Comparison of ENCODE assay signal across 22 cellular contexts in the genomic region with DNA sequence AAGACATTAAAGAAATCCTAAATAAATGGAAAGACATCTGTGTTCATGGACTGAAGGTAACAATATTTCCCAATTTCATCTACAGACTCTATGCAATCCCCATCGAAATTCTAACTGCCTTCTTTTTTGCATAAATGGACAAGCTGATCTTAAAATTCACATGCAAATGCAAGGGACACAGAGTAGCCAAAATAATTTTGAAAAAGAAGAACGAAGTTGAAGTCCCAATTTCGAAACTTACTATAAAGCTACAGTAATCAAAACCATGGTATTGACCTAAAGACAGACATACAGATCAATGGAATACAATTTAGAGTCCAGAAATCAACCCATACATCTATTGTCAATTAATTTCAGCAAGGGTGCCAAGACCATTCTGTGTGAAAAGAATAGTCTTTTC. TPM values are rescaled to one million over a fixed set of nuclear protein-coding genes. Genes with fewer than 3 reads are reported as not detected.
DNase-seq lines count a peak whose midpoint lies in the region; ATAC-seq and TF ChIP-seq lines count a peak whose summit lies in the region.
"Had no signal": no experiment of that assay in that cellular context is flagged by ENCODE, and none has a peak within 500 bp of the region (broad histone marks: within the 10 kb centered on the region; RNA-seq: fewer than 3 reads in every experiment).

No MANE protein-coding gene starts in this region.

- CTCF ChIA-PET in OCI-LY7 (lab: Charles Lee; ENCODE audit: unreplicated experiment) = interaction anchor here (0.6 to 1.0 kb wide), 2 partner anchors 15 to 32 kb away, joined by 3 to 4 read pairs; no protein-coding TSS in a partner anchor
- CTCF ChIA-PET in GM10248 (lab: Yijun Ruan, JAX) = interaction anchor here (0.9 to 7.4 kb wide), 5 partner anchors 13 to 125 kb away, joined by 3 to 89 read pairs (median 4); partner anchors contain the start of gene TAPBPL

- no peak for ATAC-seq in stimulated activated naive CD8-positive, alpha-beta T cell treated with anti-CD3 and anti-CD28 coated beads, Interleukin-15, Interleukin-2, amounts not matched to agents 100 U/mL and 50 U/mL, for 24 hours
- ATAC-seq in activated naive CD8-positive, alpha-beta T cell treated with anti-CD3 and anti-CD28 coated beads, Interleukin-2, amount 10 ng/mL, durations not matched to agents 7 days and 5 days (ENCODE audit: low read depth) = no peak
- ATAC-seq: gastroesophageal sphincter had no signal

- no peak for DNase-seq in stimulated activated naive CD8-positive, alpha-beta T cell treated with anti-CD3 and anti-CD28 coated beads, Interleukin-15, Interleukin-2, amounts not matched to agents 100 U/mL and 50 U/mL, for 24 hours
- DNase-seq in OCI-LY7 (ENCODE audit: low spot score) (no peak), vagina (ENCODE audit: extremely low spot score in 2 of 2) (no peak), GM10248 (ENCODE audit: extremely low spot score) (no peak), adrenal gland (no peak)
- no peak for DNase-seq in activated naive CD8-positive, alpha-beta T cell treated with anti-CD3 and anti-CD28 coated beads, Interleukin-2, amount 10 ng/mL, durations not matched to agents 7 days and 5 days
- DNase-seq: activated CD4-positive, alpha-beta T cell treated with anti-CD3 and anti-CD28 coated beads for 48 hours; cerebellar nuclear complex; GOT3; mesendoderm; NCI-H2029; NCI-H345; stimulated activated CD4-positive, alpha-beta T cell treated with anti-CD3 and anti-CD28 coated beads, Interleukin-2, amount 100 ng/mL, for 48 hours had no signal

- H2AFZ ChIP-seq in OCI-LY7 (ENCODE audit: low read length) = peak overlapping the region; percentile 78

- intact Hi-C loops in OCI-LY7 (cut with micrococcal nuclease; ENCODE audit: unreplicated experiment) = loop anchor here (10.0 kb wide), 1 partner anchor 266 kb away; no protein-coding TSS in a partner anchor
- intact Hi-C loops in vagina (cut with DNase I) = loop anchor here (5.0 kb wide), 1 partner anchor 34 kb away; no protein-coding TSS in a partner anchor
- intact Hi-C loops in adrenal gland (cut with DNase I) = loop anchor here in 1 of 2 donors (5.0 to 10.0 kb wide), 2 partner anchors 34 to 106 kb away; partner anchors contain the start of gene GAPDH

- H3K27me3 ChIP-seq in vagina = no peaks in the 10 kb centered on the region
- H3K27me3 ChIP-seq in adrenal gland = no peaks in the 10 kb centered on the region
- H3K27me3 ChIP-seq: gastroesophageal sphincter, Peyer's patch, suprapubic skin had no signal

- H3K27ac Mint-ChIP-seq in stimulated activated naive CD8-positive, alpha-beta T cell treated with anti-CD3 and anti-CD28 coated beads, Interleukin-15, Interleukin-2, amounts not matched to agents 100 ng/mL and 50 ng/mL, for 24 hours = peak overlapping the region; percentile 98
- peak overlapping the region; percentile 56 for H3K27ac Mint-ChIP-seq in activated naive CD8-positive, alpha-beta T cell treated with anti-CD3 and anti-CD28 coated beads, Interleukin-2, amount 10 ng/mL, durations not matched to agents 7 days and 5 days
- H3K27ac Mint-ChIP-seq: progenitor cell of endocrine pancreas had no signal

- no peaks in the 10 kb centered on the region for H3K79me2 ChIP-seq in OCI-LY7 (ENCODE audit: insufficient read depth, low read depth, low read length)

- H3K4me2 ChIP-seq in OCI-LY7 (ENCODE audit: low read length) = peak overlapping the region; percentile 71

- TF ChIP-seq CTCF in OCI-LY7 (conservative IDR thresholded peaks at IDR 0.05; ENCODE audit: low read length) (no peak), vagina (IDR thresholded peaks at IDR 0.05) (no peak), GM10248 (IDR thresholded peaks at IDR 0.05; ENCODE audit: control extremely low read depth, extremely low read depth, low read depth, missing control alignments) (no peak), adrenal gland (IDR thresholded peaks at IDR 0.05) (no peak)

- H3K27ac ChIP-seq in OCI-LY7 (ENCODE audit: low read depth, low read length, poor library complexity, severe bottlenecking) = peak overlapping the region; percentile 88
- no peak overlapping the region for H3K27ac ChIP-seq in vagina
- no peak overlapping the region for H3K27ac ChIP-seq in adrenal gland
- H3K27ac ChIP-seq: gastroesophageal sphincter, suprapubic skin had no signal

- TF ChIP-seq POLR2A in vagina (IDR thresholded peaks at IDR 0.05) = no peak
- TF ChIP-seq POLR2A in adrenal gland (IDR thresholded peaks at IDR 0.05) = no peak

- no peaks in the 10 kb centered on the region for H3K36me3 ChIP-seq in OCI-LY7 (ENCODE audit: insufficient read depth, low read length)
- H3K36me3 ChIP-seq in vagina = no peaks in the 10 kb centered on the region
- no peaks in the 10 kb centered on the region for H3K36me3 ChIP-seq in adrenal gland (replicated peaks in 1 of 2)
- H3K36me3 ChIP-seq: gastroesophageal sphincter, Peyer's patch, suprapubic skin had no signal

- no peaks in the 10 kb centered on the region for H3K9me2 ChIP-seq in OCI-LY7 (ENCODE audit: insufficient read depth, low read length)

- peaks cover 94% of the 10 kb centered on the region for H3K4me1 ChIP-seq in OCI-LY7 (ENCODE audit: insufficient read depth, low read length, poor library complexity, severe bottlenecking)
- H3K4me1 ChIP-seq in vagina = peaks cover 20% of the 10 kb centered on the region
- H3K4me1 ChIP-seq in adrenal gland (replicated peaks in 1 of 2) = peaks cover 9 to 26% of the 10 kb centered on the region in 2 donors

- H4K20me1 ChIP-seq in OCI-LY7 (ENCODE audit: insufficient read depth, low read length) = no peaks in the 10 kb centered on the region

- no peaks in the 10 kb centered on the region for H3K36me3 Mint-ChIP-seq in stimulated activated naive CD8-positive, alpha-beta T cell treated with anti-CD3 and anti-CD28 coated beads, Interleukin-15, Interleukin-2, amounts not matched to agents 100 ng/mL and 50 ng/mL, for 24 hours (ENCODE audit: low read depth)
- H3K36me3 Mint-ChIP-seq in activated naive CD8-positive, alpha-beta T cell treated with anti-CD3 and anti-CD28 coated beads, Interleukin-2, amount 10 ng/mL, durations not matched to agents 7 days and 5 days = no peaks in the 10 kb centered on the region

- no peaks in the 10 kb centered on the region for H3K9me3 Mint-ChIP-seq in stimulated activated naive CD8-positive, alpha-beta T cell treated with anti-CD3 and anti-CD28 coated beads, Interleukin-15, Interleukin-2, amounts not matched to agents 100 ng/mL and 50 ng/mL, for 24 hours
- H3K9me3 Mint-ChIP-seq in activated naive CD8-positive, alpha-beta T cell treated with anti-CD3 and anti-CD28 coated beads, Interleukin-2, amount 10 ng/mL, durations not matched to agents 7 days and 5 days = no peaks in the 10 kb centered on the region

- WGBS in adrenal gland, 4 donors = 75 to 88% (median 77%) methylated on average over 3 of the region's 3 CpGs

- H3K9me3 ChIP-seq in OCI-LY7 (ENCODE audit: low read length) (no peaks in the 10 kb centered on the region), vagina (no peaks in the 10 kb centered on the region), adrenal gland (replicated peaks in 1 of 3) (no peaks in the 10 kb centered on the region)
- H3K9me3 ChIP-seq: Caco-2, gastroesophageal sphincter, Peyer's patch, suprapubic skin had no signal

- no peaks in the 10 kb centered on the region for H3K27me3 Mint-ChIP-seq in stimulated activated naive CD8-positive, alpha-beta T cell treated with anti-CD3 and anti-CD28 coated beads, Interleukin-15, Interleukin-2, amounts not matched to agents 100 ng/mL and 50 ng/mL, for 24 hours
- no peaks in the 10 kb centered on the region for H3K27me3 Mint-ChIP-seq in activated naive CD8-positive, alpha-beta T cell treated with anti-CD3 and anti-CD28 coated beads, Interleukin-2, amount 10 ng/mL, durations not matched to agents 7 days and 5 days

- H3K4me3 ChIP-seq in OCI-LY7 (ENCODE audit: low read depth, low read length, poor library complexity, severe bottlenecking) = peak overlapping the region; percentile 48
- H3K4me3 ChIP-seq in vagina = no peak overlapping the region
- H3K4me3 ChIP-seq in adrenal gland = no peak overlapping the region
- H3K4me3 ChIP-seq: gastroesophageal sphincter, Peyer's patch, suprapubic skin had no signal

- peaks cover 89% of the 10 kb centered on the region for H3K4me1 Mint-ChIP-seq in stimulated activated naive CD8-positive, alpha-beta T cell treated with anti-CD3 and anti-CD28 coated beads, Interleukin-15, Interleukin-2, amounts not matched to agents 100 ng/mL and 50 ng/mL, for 24 hours (ENCODE audit: low read depth)
- peaks cover 59% of the 10 kb centered on the region for H3K4me1 Mint-ChIP-seq in activated naive CD8-positive, alpha-beta T cell treated with anti-CD3 and anti-CD28 coated beads, Interleukin-2, amount 10 ng/mL, durations not matched to agents 7 days and 5 days

- H3K4me3 Mint-ChIP-seq in stimulated activated naive CD8-positive, alpha-beta T cell treated with anti-CD3 and anti-CD28 coated beads, Interleukin-15, Interleukin-2, amounts not matched to agents 100 ng/mL and 50 ng/mL, for 24 hours = peak overlapping the region; percentile 39
- peak overlapping the region; percentile 76 for H3K4me3 Mint-ChIP-seq in activated naive CD8-positive, alpha-beta T cell treated with anti-CD3 and anti-CD28 coated beads, Interleukin-2, amount 10 ng/mL, durations not matched to agents 7 days and 5 days

- POLR2A ChIA-PET in OCI-LY7 (lab: Charles Lee) = interaction anchor here (0.7 to 7.4 kb wide), 9 partner anchors 16 to 104 kb away, joined by 3 to 74 read pairs (median 5); partner anchors contain the start of genes CD27, MRPL51 and VAMP1
- POLR2A ChIA-PET in activated naive CD8-positive, alpha-beta T cell treated with anti-CD3 and anti-CD28 coated beads, Interleukin-2, amount 10 ng/mL, durations not matched to agents 7 days and 5 days (lab: Charles Lee) = interaction anchor here (0.8 to 6.5 kb wide), 6 partner anchors 11 to 107 kb away, joined by 3 to 78 read pairs (median 30); partner anchors contain the start of genes CD27, TAPBPL and VAMP1
- POLR2A ChIA-PET in GM10248 (lab: Yijun Ruan, JAX) = interaction anchor here (1.4 kb wide), 1 partner anchor 18 kb away, joined by 12 read pairs; no protein-coding TSS in a partner anchor

- TSS peak; percentile 67 for BruUV-seq in OCI-LY7 (replicated peaks; lab: Mats Ljungman, UMichigan)

RNA-seq across cellular contexts. Expression of gene CD27, which starts 16.4 kb away (rescaled TPM):
- total RNA-seq in OCI-LY7 (2014; rRNA removed; shearing (Covaris generic)) = 18.0 and 19.8 TPM in 2 replicates
- total RNA-seq in OCI-LY7 (2022) = 39.9 and 48.3 TPM in 2 replicates
- 100 to 1,000 TPM; 152 to 158 TPM for total RNA-seq in activated naive CD8-positive, alpha-beta T cell treated with anti-CD3 and anti-CD28 coated beads, Interleukin-2, amount 10 ng/mL, durations not matched to agents 7 days and 5 days
- total RNA-seq in vagina = 1.2 TPM
- total RNA-seq in adrenal gland = 1 to 10 TPM in 2 of 8 donors, under 1 TPM in 5, not detected in 1; 0.18 to 8.9 (median 0.55) TPM
- 1 to 10 TPM in 2 of 3 donors, under 1 TPM in 1; 0.77 to 2.1 (median 1.1) TPM for polyA plus RNA-seq in adrenal gland
- total RNA-seq: Caco-2, progenitor cell of endocrine pancreas, SK-MEL-5, skeletal muscle tissue had no signal
- polyA plus RNA-seq: neural cell had no signal

RNA-seq across cellular contexts. Expression of gene TAPBPL, which starts 23.5 kb away (rescaled TPM):
- total RNA-seq in OCI-LY7 (2014; rRNA removed; shearing (Covaris generic)) = 18.4 and 23.7 TPM in 2 replicates
- total RNA-seq in OCI-LY7 (2022) = 22.2 and 25.5 TPM in 2 replicates
- 10 to 100 TPM; 49.4 to 50.1 TPM for total RNA-seq in activated naive CD8-positive, alpha-beta T cell treated with anti-CD3 and anti-CD28 coated beads, Interleukin-2, amount 10 ng/mL, durations not matched to agents 7 days and 5 days
- total RNA-seq in vagina = 21.1 TPM
- 10 to 100 TPM; 19.4 to 42.4 (median 35.7) TPM for total RNA-seq in adrenal gland
- 10 to 100 TPM; 13.8 to 41.6 (median 26.5) TPM for polyA plus RNA-seq in adrenal gland
- polyA plus RNA-seq: neural cell had no signal

RNA-seq across cellular contexts. Expression of gene VAMP1, which starts 42.2 kb away (rescaled TPM):
- total RNA-seq in OCI-LY7 (2014; rRNA removed; shearing (Covaris generic)) = 82.7 and 86.0 TPM in 2 replicates
- total RNA-seq in OCI-LY7 (2022) (46.9 and 51.6 TPM in 2 replicates), vagina (12.5 TPM), adrenal gland (10 to 100 TPM in 3 of 8 donors, 1 to 10 TPM in 5; 5.1 to 16.8 (median 9.1) TPM)
- 10 to 100 TPM; 65.5 to 72.1 TPM for total RNA-seq in activated naive CD8-positive, alpha-beta T cell treated with anti-CD3 and anti-CD28 coated beads, Interleukin-2, amount 10 ng/mL, durations not matched to agents 7 days and 5 days
- polyA plus RNA-seq in adrenal gland = 10 to 100 TPM in 1 of 3 donors, 1 to 10 TPM in 2; 7.3 to 26.7 (median 9.6) TPM

RNA-seq across cellular contexts. Expression of gene LTBR, which starts 44.4 kb away (rescaled TPM):
- total RNA-seq in OCI-LY7 (2014; rRNA removed; shearing (Covaris generic)) = not detected in 2 replicates
- total RNA-seq in OCI-LY7 (2022) (not detected in 2 replicates), vagina (146 TPM), adrenal gland (100 to 1,000 TPM; 108 to 295 (median 174) TPM)
- total RNA-seq in activated naive CD8-positive, alpha-beta T cell treated with anti-CD3 and anti-CD28 coated beads, Interleukin-2, amount 10 ng/mL, durations not matched to agents 7 days and 5 days = 1 to 10 TPM in 1 of 2 experiments, under 1 TPM in 1; 0.61 to 1.4 TPM
- 100 to 1,000 TPM in 2 of 3 donors, 10 to 100 TPM in 1; 71.0 to 165 (median 119) TPM for polyA plus RNA-seq in adrenal gland
- polyA plus RNA-seq: neural cell had no signal

RNA-seq across cellular contexts. Expression of gene SCNN1A, which starts 53.0 kb away (rescaled TPM):
- 0.35 and 0.51 TPM in 2 replicates for total RNA-seq in OCI-LY7 (2014; rRNA removed; shearing (Covaris generic))
- total RNA-seq in OCI-LY7 (2022) (1.0 and 1.3 TPM in 2 replicates), vagina (55.2 TPM), adrenal gland (10 to 100 TPM in 7 of 8 donors, 1 to 10 TPM in 1; 7.6 to 38.0 (median 17.3) TPM)
- total RNA-seq in activated naive CD8-positive, alpha-beta T cell treated with anti-CD3 and anti-CD28 coated beads, Interleukin-2, amount 10 ng/mL, durations not matched to agents 7 days and 5 days = 1 to 10 TPM in 1 of 2 experiments, under 1 TPM in 1; 0.43 to 1.1 TPM
- polyA plus RNA-seq in adrenal gland = 1 to 10 TPM; 4.3 to 5.3 (median 5.1) TPM
- total RNA-seq: SK-MEL-5, skeletal muscle tissue had no signal
- polyA plus RNA-seq: neural cell had no signal
